Comparison of ENCODE assay signal across 13 cellular contexts in genomic region chr7:83267141-83267631, GRCh38.
DNase-seq lines count a peak whose midpoint lies in the region; ATAC-seq, FAIRE-seq and TF ChIP-seq lines count a peak whose summit lies in the region.
"Had no signal": no experiment of that assay in that cellular context is flagged by ENCODE, and none has a peak within 500 bp of the region (broad histone marks: within the 10 kb centered on the region; RNA-seq: fewer than 3 reads in every experiment).

No MANE protein-coding gene starts in this region.

- TF ChIP-seq POLR2A in prostate gland (IDR thresholded peaks at IDR 0.05): no peak

- intact Hi-C loops in prostate gland (cut with DNase I): no loop called here
- intact Hi-C loops in OCI-LY7 (cut with micrococcal nuclease; ENCODE audit: unreplicated experiment): no loop called here

- no peak for TF ChIP-seq CTCF in prostate gland (IDR thresholded peaks at IDR 0.05)
- no peak for TF ChIP-seq CTCF in OCI-LY7 (conservative IDR thresholded peaks at IDR 0.05; ENCODE audit: low read length)
- no peak for TF ChIP-seq CTCF in type B pancreatic cell (conservative IDR thresholded peaks at IDR 0.05)

- H3K9me3 ChIP-seq in prostate gland (no peaks in the 10 kb centered on the region), OCI-LY7 (ENCODE audit: low read length) (no peaks in the 10 kb centered on the region)
- H3K9me3 ChIP-seq: right atrium auricular region had no signal

- FAIRE-seq in colon (lab: Jason Lieb, UNC): peak; percentile 10
- FAIRE-seq: D721Med had no signal

- no peaks in the 10 kb centered on the region for H3K79me2 ChIP-seq in OCI-LY7 (ENCODE audit: insufficient read depth, low read depth, low read length)

- H3K27ac Mint-ChIP-seq in type B pancreatic cell: no peak overlapping the region
- H3K27ac Mint-ChIP-seq: activated T-helper 2 cell treated with anti-CD3 and anti-CD28 coated beads, Interferon-gamma antibody, Interleukin-2, Interleukin-4, amounts not matched to agents 10 μg/mL and 5 μg/mL and 100 μg/mL, durations not matched to agents 14 hours and 24 hours and 36 hours; dendritic cell treated with granulocyte-macrophage colony-stimulating factor and Interleukin-4, amounts not matched to agents 40 ng/mL and 50 ng/mL, for 4 days had no signal

- no peaks in the 10 kb centered on the region for H3K4me1 ChIP-seq in prostate gland (replicated peaks)
- no peaks in the 10 kb centered on the region for H3K4me1 ChIP-seq in OCI-LY7 (ENCODE audit: insufficient read depth, low read length, poor library complexity, severe bottlenecking)
- H3K4me1 ChIP-seq: right atrium auricular region had no signal

- H2AFZ ChIP-seq in OCI-LY7 (ENCODE audit: low read length): no peak overlapping the region

- WGBS in prostate gland: 11% methylated on average over 2 of the region's 2 CpGs

- peak; percentile 51 for DNase-seq in HT-29 (ENCODE audit: low spot score)
- peak; percentile 17 for DNase-seq in NCI-H2196 treated with DMSO at 0.1 percent for 48 hours (lab: John Stamatoyannopoulos, UW; ENCODE audit: unreplicated experiment)
- peak; percentile 32 for DNase-seq in prostate gland (ENCODE audit: low spot score)
- no peak for DNase-seq in OCI-LY7 (ENCODE audit: low spot score)
- no peak for DNase-seq in type B pancreatic cell (ENCODE audit: extremely low spot score, unreplicated experiment)
- DNase-seq: activated CD4-positive, CD25-positive, alpha-beta regulatory T cell treated with anti-CD3 and anti-CD28 coated beads, Interleukin-2, amount 50 U/mL, for 72 hours had no signal

- H3K4me3 Mint-ChIP-seq in type B pancreatic cell: no peak overlapping the region
- H3K4me3 Mint-ChIP-seq: dendritic cell treated with granulocyte-macrophage colony-stimulating factor and Interleukin-4, amounts not matched to agents 40 ng/mL and 50 ng/mL, for 4 days had no signal

- ATAC-seq in GM18517 (IDR thresholded peaks at IDR 0.05; ENCODE audit: unreplicated experiment): no peak

- H3K4me2 ChIP-seq in OCI-LY7 (ENCODE audit: low read length): no peak overlapping the region

- POLR2A ChIA-PET in OCI-LY7 (lab: Charles Lee): interaction anchor here (1.3 kb wide), 1 partner anchor 12 kb away, joined by 5 read pairs; no protein-coding TSS in a partner anchor

- no peaks in the 10 kb centered on the region for H3K36me3 Mint-ChIP-seq in type B pancreatic cell

- H4K20me1 ChIP-seq in OCI-LY7 (ENCODE audit: insufficient read depth, low read length): no peaks in the 10 kb centered on the region

- H3K9me3 Mint-ChIP-seq in type B pancreatic cell: no peaks in the 10 kb centered on the region
- H3K9me3 Mint-ChIP-seq: activated T-helper 2 cell treated with anti-CD3 and anti-CD28 coated beads, Interferon-gamma antibody, Interleukin-2, Interleukin-4, amounts not matched to agents 10 μg/mL and 5 μg/mL and 100 μg/mL, durations not matched to agents 14 hours and 24 hours and 36 hours; dendritic cell treated with granulocyte-macrophage colony-stimulating factor and Interleukin-4, amounts not matched to agents 40 ng/mL and 50 ng/mL, for 4 days had no signal

- CTCF ChIA-PET in OCI-LY7 (lab: Charles Lee; ENCODE audit: unreplicated experiment): interaction anchor here (0.6 kb wide), 1 partner anchor 48 kb away, joined by 3 read pairs; no protein-coding TSS in a partner anchor

- H3K4me3 ChIP-seq in prostate gland (no peak overlapping the region), OCI-LY7 (ENCODE audit: low read depth, low read length, poor library complexity, severe bottlenecking) (no peak overlapping the region)
- H3K4me3 ChIP-seq: right atrium auricular region had no signal

- no TSS peak for BruUV-seq in OCI-LY7 (replicated peaks; lab: Mats Ljungman, UMichigan)

- no peaks in the 10 kb centered on the region for H3K4me1 Mint-ChIP-seq in type B pancreatic cell (ENCODE audit: unreplicated experiment)

- H3K27ac ChIP-seq in prostate gland (peak overlapping the region in 1 of 2 donors; percentile 18), OCI-LY7 (ENCODE audit: low read depth, low read length, poor library complexity, severe bottlenecking) (no peak overlapping the region)
- H3K27ac ChIP-seq: HL-60, right atrium auricular region had no signal

- no peaks in the 10 kb centered on the region for H3K27me3 ChIP-seq in prostate gland (replicated peaks; ENCODE audit: insufficient read depth)
- H3K27me3 ChIP-seq: right atrium auricular region had no signal

- H3K36me3 ChIP-seq in prostate gland (no peaks in the 10 kb centered on the region), OCI-LY7 (ENCODE audit: insufficient read depth, low read length) (no peaks in the 10 kb centered on the region)
- H3K36me3 ChIP-seq: right atrium auricular region had no signal

- H3K9me2 ChIP-seq in OCI-LY7 (ENCODE audit: insufficient read depth, low read length): no peaks in the 10 kb centered on the region

- peaks cover 4% of the 10 kb centered on the region for H3K27me3 Mint-ChIP-seq in type B pancreatic cell
- H3K27me3 Mint-ChIP-seq: dendritic cell treated with granulocyte-macrophage colony-stimulating factor and Interleukin-4, amounts not matched to agents 40 ng/mL and 50 ng/mL, for 4 days had no signal

Comparison
In these comparisons a context has a peak if more than half of its experiments do, and no peak if none do; other contexts are left out.
1. DNase-seq: peak in HT-29 (single experiment), NCI-H2196 treated with DMSO at 0.1 percent for 48 hours (single experiment) and prostate gland (single experiment); none in OCI-LY7 (single experiment) and type B pancreatic cell (single experiment).